In the genomic region with DNA sequence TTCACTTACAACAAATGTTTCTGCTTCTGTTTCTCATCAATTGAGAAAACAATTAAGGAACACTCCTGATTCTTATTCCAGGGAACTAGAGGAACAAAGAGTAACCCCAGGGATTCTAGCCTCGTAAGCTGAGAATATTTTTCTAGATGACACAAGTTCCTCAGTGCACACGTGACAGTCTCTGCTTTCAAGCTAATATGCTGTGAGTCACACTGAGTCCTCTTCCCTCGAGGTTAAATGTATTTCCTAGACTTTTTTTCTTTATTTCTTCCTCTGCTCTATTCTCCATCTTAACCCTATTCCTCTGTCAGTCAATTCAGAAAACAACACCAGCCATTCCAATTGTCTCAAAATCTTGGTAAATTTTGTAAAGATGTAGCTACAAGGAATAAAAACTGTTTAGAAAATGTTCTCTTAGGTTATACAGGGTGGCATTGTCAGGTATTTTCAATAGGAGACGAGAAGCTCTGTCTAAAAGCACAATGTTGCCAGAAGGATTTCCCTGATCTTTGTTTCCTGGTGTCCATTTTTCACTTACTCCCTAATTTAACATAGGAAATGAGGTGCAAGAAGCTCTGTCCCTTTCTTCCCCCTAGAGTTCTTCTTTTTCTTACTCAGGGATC, we compare ENCODE assay signal across 8 cellular contexts. TPM values are rescaled to one million over a fixed set of nuclear protein-coding genes. Genes with fewer than 3 reads are reported as not detected.
DNase-seq lines count a peak whose midpoint lies in the region; ATAC-seq, FAIRE-seq and TF ChIP-seq lines count a peak whose summit lies in the region.

No MANE protein-coding gene starts in this region.

- H3K9me3 ChIP-seq in heart left ventricle (peaks cover 0 to 27% (median 3%) of the 10 kb centered on the region in 12 donors), right atrium auricular region (peaks cover 0 to 28% of the 10 kb centered on the region in 2 donors)

- CTCF ChIA-PET in activated B cell treated with CpG ODN at 0.5 μM for 24 hours (lab: Charles Lee) = interaction anchor here (1.0 to 2.0 kb wide), 3 partner anchors 12 to 73 kb away, joined by 3 to 5 read pairs (median 4); no protein-coding TSS in a partner anchor

- H3K4me1 Mint-ChIP-seq in activated B cell treated with CpG ODN at 0.5 μM for 24 hours = peaks cover 38% of the 10 kb centered on the region

- no peaks in the 10 kb centered on the region for H3K27me3 Mint-ChIP-seq in activated B cell treated with CpG ODN at 0.5 μM for 24 hours

- peaks cover 8% of the 10 kb centered on the region for H3K9me3 Mint-ChIP-seq in activated B cell treated with CpG ODN at 0.5 μM for 24 hours

- DNase-seq in heart left ventricle (no peak), right atrium auricular region (ENCODE audit: low spot score) (no peak), activated B cell treated with CpG ODN at 0.5 μM for 24 hours (no peak), NAMALWA (ENCODE audit: low spot score) (no peak), T-helper 9 cell (no peak)

- intact Hi-C loops in heart left ventricle (cut with DNase I) = loop anchor here in 2 of 10 donors (5.0 to 10.0 kb wide), 2 partner anchors 58 to 74 kb away; no protein-coding TSS in a partner anchor
- intact Hi-C loops in activated B cell treated with CpG ODN at 0.5 μM for 24 hours (cut with micrococcal nuclease) = no loop called here

- H3K27me3 ChIP-seq in heart left ventricle = no peaks in the 10 kb centered on the region
- no peaks in the 10 kb centered on the region for H3K27me3 ChIP-seq in right atrium auricular region

- POLR2A ChIA-PET in activated B cell treated with CpG ODN at 0.5 μM for 24 hours (lab: Charles Lee) = interaction anchor here (2.2 kb wide), 1 partner anchor 19 kb away, joined by 11 read pairs; no protein-coding TSS in a partner anchor

- H3K4me1 ChIP-seq in heart left ventricle (peaks cover 0 to 23% (median 4%) of the 10 kb centered on the region in 12 donors), right atrium auricular region (peaks cover 0 to 5% of the 10 kb centered on the region in 2 donors)

- no peak for TF ChIP-seq POLR2A in heart left ventricle (IDR thresholded peaks at IDR 0.05)

- H3K36me3 Mint-ChIP-seq in activated B cell treated with CpG ODN at 0.5 μM for 24 hours (ENCODE audit: low read depth) = peaks cover 51% of the 10 kb centered on the region

- FAIRE-seq in islet of Langerhans (lab: Jason Lieb, UNC) = peak; percentile 96

- H3K36me3 ChIP-seq in heart left ventricle = no peaks in the 10 kb centered on the region
- H3K36me3 ChIP-seq in right atrium auricular region = no peaks in the 10 kb centered on the region

- WGBS in heart left ventricle, 4 donors = 39 to 45% (median 42%) methylated on average over 4 of the region's 4 CpGs

- H3K4me3 Mint-ChIP-seq in activated B cell treated with CpG ODN at 0.5 μM for 24 hours = peak overlapping the region; percentile 3

- H3K27ac ChIP-seq in heart left ventricle (peak overlapping the region in 1 of 12 donors; percentile 53), right atrium auricular region (no peak overlapping the region)

- ATAC-seq in heart left ventricle = peak in 3 of 4 donors; percentile 71 to 79 (median 71)
- ATAC-seq in activated B cell treated with CpG ODN at 0.5 μM for 24 hours (ENCODE audit: low read depth) = peak; percentile 61
- no peak for ATAC-seq in HG03460 (IDR thresholded peaks at IDR 0.05; ENCODE audit: unreplicated experiment)
- ATAC-seq in HG03135 (IDR thresholded peaks at IDR 0.05; ENCODE audit: unreplicated experiment) = no peak

- TF ChIP-seq CTCF in heart left ventricle (IDR thresholded peaks at IDR 0.05) (no peak), right atrium auricular region (IDR thresholded peaks at IDR 0.05) (no peak), activated B cell treated with CpG ODN at 0.5 μM for 24 hours (IDR thresholded peaks at IDR 0.05) (no peak)

- H3K4me3 ChIP-seq in heart left ventricle (no peak overlapping the region), right atrium auricular region (no peak overlapping the region)

- H3K27ac Mint-ChIP-seq in activated B cell treated with CpG ODN at 0.5 μM for 24 hours = peak overlapping the region; percentile 62

RNA-seq across cellular contexts. Expression of a gene that starts 5.8 kb away (rescaled TPM):
- total RNA-seq in heart left ventricle = 10 to 100 TPM; 16.5 to 36.4 (median 21.3) TPM
- 10 to 100 TPM in 1 of 2 donors, 1 to 10 TPM in 1; 4.3 to 15.1 TPM for polyA plus RNA-seq in heart left ventricle
- total RNA-seq in right atrium auricular region = 10 to 100 TPM; 21.1 to 25.1 TPM
- total RNA-seq in activated B cell treated with CpG ODN at 0.5 μM for 24 hours = 42.1 and 44.2 TPM in 2 replicates

Comparison
In these comparisons a context has a peak if more than half of its experiments do, and no peak if none do; other contexts are left out.
1. ATAC-seq: peak in heart left ventricle (3 of 4) and activated B cell treated with CpG ODN at 0.5 μM for 24 hours (single experiment); none in HG03460 (single experiment) and HG03135 (single experiment).